Comparison of ENCODE assay signal across 2 cellular contexts in the genomic region with DNA sequence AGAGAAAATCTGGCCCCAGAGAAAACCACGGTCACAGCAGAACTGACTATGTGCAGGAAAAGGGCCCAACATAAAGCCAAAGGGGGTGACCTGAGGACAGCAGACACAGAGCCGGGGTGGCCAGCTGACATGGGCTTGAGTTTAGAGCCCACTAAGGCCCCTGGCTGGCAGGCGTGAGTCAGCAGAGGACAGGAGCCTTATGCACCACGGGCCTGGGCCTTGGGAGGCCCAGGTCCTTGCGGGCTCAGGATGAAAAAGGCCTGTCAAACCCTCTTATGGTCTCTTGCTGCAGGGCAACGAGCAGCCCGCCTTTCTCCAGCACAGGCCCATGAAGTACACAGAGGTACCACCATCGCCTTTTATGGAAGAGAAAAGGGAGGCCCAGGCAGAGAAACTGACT.
TF ChIP-seq lines count a peak whose summit lies in the region.

No MANE protein-coding gene starts in this region.

TF ChIP-seq in K562, 482 proteins besides CTCF, POLR2A, EP300 and RAD21:
- TF ChIP-seq ETV6 (IDR thresholded peaks at IDR 0.05; ENCODE audit: borderline replicate concordance in 1 of 2, low read depth in 2 of 2, low read length in 1 of 2): no peak
- no peak for TF ChIP-seq ETV6 (CRISPR knock-in tag; IDR thresholded peaks at IDR 0.05; ENCODE audit: borderline replicate concordance)
- TF ChIP-seq, protein P1, sequence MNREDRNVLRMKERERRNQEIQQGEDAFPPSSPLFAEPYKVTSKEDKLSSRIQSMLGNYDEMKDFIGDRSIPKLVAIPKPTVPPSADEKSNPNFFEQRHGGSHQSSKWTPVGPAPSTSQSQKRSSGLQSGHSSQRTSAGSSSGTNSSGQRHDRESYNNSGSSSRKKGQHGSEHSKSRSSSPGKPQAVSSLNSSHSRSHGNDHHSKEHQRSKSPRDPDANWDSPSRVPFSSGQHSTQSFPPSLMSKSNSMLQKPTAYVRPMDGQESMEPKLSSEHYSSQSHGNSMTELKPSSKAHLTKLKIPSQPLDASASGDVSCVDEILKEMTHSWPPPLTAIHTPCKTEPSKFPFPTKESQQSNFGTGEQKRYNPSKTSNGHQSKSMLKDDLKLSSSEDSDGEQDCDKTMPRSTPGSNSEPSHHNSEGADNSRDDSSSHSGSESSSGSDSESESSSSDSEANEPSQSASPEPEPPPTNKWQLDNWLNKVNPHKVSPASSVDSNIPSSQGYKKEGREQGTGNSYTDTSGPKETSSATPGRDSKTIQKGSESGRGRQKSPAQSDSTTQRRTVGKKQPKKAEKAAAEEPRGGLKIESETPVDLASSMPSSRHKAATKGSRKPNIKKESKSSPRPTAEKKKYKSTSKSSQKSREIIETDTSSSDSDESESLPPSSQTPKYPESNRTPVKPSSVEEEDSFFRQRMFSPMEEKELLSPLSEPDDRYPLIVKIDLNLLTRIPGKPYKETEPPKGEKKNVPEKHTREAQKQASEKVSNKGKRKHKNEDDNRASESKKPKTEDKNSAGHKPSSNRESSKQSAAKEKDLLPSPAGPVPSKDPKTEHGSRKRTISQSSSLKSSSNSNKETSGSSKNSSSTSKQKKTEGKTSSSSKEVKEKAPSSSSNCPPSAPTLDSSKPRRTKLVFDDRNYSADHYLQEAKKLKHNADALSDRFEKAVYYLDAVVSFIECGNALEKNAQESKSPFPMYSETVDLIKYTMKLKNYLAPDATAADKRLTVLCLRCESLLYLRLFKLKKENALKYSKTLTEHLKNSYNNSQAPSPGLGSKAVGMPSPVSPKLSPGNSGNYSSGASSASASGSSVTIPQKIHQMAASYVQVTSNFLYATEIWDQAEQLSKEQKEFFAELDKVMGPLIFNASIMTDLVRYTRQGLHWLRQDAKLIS (CRISPR knock-in tag; IDR thresholded peaks at IDR 0.05): no peak
- TF ChIP-seq FIP1L1 (IDR thresholded peaks at IDR 0.05; ENCODE audit: low read depth, low read length, poor library complexity, severe bottlenecking): no peak
- TF ChIP-seq POLR2AphosphoS2 (IDR thresholded peaks at IDR 0.05; ENCODE audit: low read length): no peak
- no peak for TF ChIP-seq BCL6 (CRISPR knock-in tag; IDR thresholded peaks at IDR 0.05)
- TF ChIP-seq, protein P2, sequence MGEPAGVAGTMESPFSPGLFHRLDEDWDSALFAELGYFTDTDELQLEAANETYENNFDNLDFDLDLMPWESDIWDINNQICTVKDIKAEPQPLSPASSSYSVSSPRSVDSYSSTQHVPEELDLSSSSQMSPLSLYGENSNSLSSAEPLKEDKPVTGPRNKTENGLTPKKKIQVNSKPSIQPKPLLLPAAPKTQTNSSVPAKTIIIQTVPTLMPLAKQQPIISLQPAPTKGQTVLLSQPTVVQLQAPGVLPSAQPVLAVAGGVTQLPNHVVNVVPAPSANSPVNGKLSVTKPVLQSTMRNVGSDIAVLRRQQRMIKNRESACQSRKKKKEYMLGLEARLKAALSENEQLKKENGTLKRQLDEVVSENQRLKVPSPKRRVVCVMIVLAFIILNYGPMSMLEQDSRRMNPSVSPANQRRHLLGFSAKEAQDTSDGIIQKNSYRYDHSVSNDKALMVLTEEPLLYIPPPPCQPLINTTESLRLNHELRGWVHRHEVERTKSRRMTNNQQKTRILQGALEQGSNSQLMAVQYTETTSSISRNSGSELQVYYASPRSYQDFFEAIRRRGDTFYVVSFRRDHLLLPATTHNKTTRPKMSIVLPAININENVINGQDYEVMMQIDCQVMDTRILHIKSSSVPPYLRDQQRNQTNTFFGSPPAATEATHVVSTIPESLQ (CRISPR knock-in tag; IDR thresholded peaks at IDR 0.05): no peak
- TF ChIP-seq NRF1 (conservative IDR thresholded peaks at IDR 0.05 in 1 of 2, IDR thresholded peaks at IDR 0.05 in 1 of 2): no peak
- no peak for TF ChIP-seq NCOR1 (IDR thresholded peaks at IDR 0.05)
- TF ChIP-seq, protein P3, sequence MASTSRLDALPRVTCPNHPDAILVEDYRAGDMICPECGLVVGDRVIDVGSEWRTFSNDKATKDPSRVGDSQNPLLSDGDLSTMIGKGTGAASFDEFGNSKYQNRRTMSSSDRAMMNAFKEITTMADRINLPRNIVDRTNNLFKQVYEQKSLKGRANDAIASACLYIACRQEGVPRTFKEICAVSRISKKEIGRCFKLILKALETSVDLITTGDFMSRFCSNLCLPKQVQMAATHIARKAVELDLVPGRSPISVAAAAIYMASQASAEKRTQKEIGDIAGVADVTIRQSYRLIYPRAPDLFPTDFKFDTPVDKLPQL (IDR thresholded peaks at IDR 0.05; ENCODE audit: extremely low read depth, insufficient read length): no peak
- no peak for TF ChIP-seq RCOR1 (IDR thresholded peaks at IDR 0.05; ENCODE audit: borderline replicate concordance in 1 of 2, low read depth in 2 of 2, low read length in 2 of 2)
- TF ChIP-seq DNMT1 (IDR thresholded peaks at IDR 0.05): no peak
- TF ChIP-seq ZNF778 (CRISPR knock-in tag; IDR thresholded peaks at IDR 0.05): no peak
- TF ChIP-seq DPF2 (IDR thresholded peaks at IDR 0.05): no peak
- TF ChIP-seq, protein P4, sequence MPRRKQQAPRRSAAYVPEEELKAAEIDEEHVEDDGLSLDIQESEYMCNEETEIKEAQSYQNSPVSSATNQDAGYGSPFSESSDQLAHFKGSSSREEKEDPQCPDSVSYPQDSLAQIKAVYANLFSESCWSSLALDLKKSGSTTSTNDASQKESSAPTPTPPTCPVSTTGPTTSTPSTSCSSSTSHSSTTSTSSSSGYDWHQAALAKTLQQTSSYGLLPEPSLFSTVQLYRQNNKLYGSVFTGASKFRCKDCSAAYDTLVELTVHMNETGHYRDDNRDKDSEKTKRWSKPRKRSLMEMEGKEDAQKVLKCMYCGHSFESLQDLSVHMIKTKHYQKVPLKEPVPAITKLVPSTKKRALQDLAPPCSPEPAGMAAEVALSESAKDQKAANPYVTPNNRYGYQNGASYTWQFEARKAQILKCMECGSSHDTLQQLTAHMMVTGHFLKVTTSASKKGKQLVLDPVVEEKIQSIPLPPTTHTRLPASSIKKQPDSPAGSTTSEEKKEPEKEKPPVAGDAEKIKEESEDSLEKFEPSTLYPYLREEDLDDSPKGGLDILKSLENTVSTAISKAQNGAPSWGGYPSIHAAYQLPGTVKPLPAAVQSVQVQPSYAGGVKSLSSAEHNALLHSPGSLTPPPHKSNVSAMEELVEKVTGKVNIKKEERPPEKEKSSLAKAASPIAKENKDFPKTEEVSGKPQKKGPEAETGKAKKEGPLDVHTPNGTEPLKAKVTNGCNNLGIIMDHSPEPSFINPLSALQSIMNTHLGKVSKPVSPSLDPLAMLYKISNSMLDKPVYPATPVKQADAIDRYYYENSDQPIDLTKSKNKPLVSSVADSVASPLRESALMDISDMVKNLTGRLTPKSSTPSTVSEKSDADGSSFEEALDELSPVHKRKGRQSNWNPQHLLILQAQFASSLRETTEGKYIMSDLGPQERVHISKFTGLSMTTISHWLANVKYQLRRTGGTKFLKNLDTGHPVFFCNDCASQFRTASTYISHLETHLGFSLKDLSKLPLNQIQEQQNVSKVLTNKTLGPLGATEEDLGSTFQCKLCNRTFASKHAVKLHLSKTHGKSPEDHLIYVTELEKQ (CRISPR knock-in tag; IDR thresholded peaks at IDR 0.05): no peak
- no peak for TF ChIP-seq CCAR2 (IDR thresholded peaks at IDR 0.05; ENCODE audit: low read depth, low read length)

TF ChIP-seq in SK-N-SH treated with all-trans-retinoic acid at 6 μM for 48 hours, 23 proteins besides CTCF, POLR2A, EP300 and RAD21:
- no peak for TF ChIP-seq BACH2 (CRISPR knock-in tag; IDR thresholded peaks at IDR 0.05; ENCODE audit: borderline replicate concordance)
- no peak for TF ChIP-seq TCF4 (CRISPR knock-in tag; IDR thresholded peaks at IDR 0.05; ENCODE audit: borderline replicate concordance)
- no peak for TF ChIP-seq ESRRG (CRISPR knock-in tag; IDR thresholded peaks at IDR 0.05)
